In genomic region chr4:6622744-6623143, GRCh38 we compare ENCODE assay signal across 16 cellular contexts. TPM values are rescaled to one million over a fixed set of nuclear protein-coding genes. Genes with fewer than 3 reads are reported as not detected.
A peak's percentile ranks its signal among the peaks of the same experiment; 100 is the strongest.
DNase-seq lines count a peak whose midpoint lies in the region; ATAC-seq and TF ChIP-seq lines count a peak whose summit lies in the region.
"Had no signal": no experiment of that assay in that cellular context is flagged by ENCODE, and none has a peak within 500 bp of the region (broad histone marks: within the 10 kb centered on the region; RNA-seq: fewer than 3 reads in every experiment).

No MANE protein-coding gene starts in this region.

- H3K4ac ChIP-seq in mesenchymal stem cell (ENCODE audit: low read depth in 1 of 2, low read length in 2 of 2) = no peak overlapping the region

- H3K79me1 ChIP-seq in mesenchymal stem cell (replicated peaks; ENCODE audit: low read length, poor library complexity, severe bottlenecking) = no peaks in the 10 kb centered on the region

- H3K4me1 ChIP-seq in mesenchymal stem cell (ENCODE audit: control insufficient read depth, insufficient read depth, low read depth, low read length) = no peaks in the 10 kb centered on the region
- H3K4me1 ChIP-seq: A549, HAP-1 had no signal

- no peak overlapping the region for H2BK5ac ChIP-seq in mesenchymal stem cell (ENCODE audit: low read depth, low read length, poor library complexity, severe bottlenecking)

- no peak overlapping the region for H3K23ac ChIP-seq in mesenchymal stem cell (ENCODE audit: low read length in 2 of 2)

- no peak overlapping the region for H2BK12ac ChIP-seq in mesenchymal stem cell (ENCODE audit: low read length in 2 of 2)

- H3K9me3 Mint-ChIP-seq in CD14-positive monocyte = peaks cover 0 to 4% (median 0%) of the 10 kb centered on the region in 7 donors
- no peaks in the 10 kb centered on the region for H3K9me3 Mint-ChIP-seq in chondrocyte (ENCODE audit: low read depth)
- H3K9me3 Mint-ChIP-seq in stimulated activated naive B cell treated with anti-CD40 and anti-IgM and Interleukin-4, amounts not matched to agents 10 μg/mL and 1 μg/mL and 100 μg/mL, for 72 hours = peaks cover 0 to 3% of the 10 kb centered on the region in 2 donors
- peaks cover 4% of the 10 kb centered on the region for H3K9me3 Mint-ChIP-seq in mesothelial cell of epicardium

- ATAC-seq in stimulated activated naive B cell treated with anti-CD40 and anti-IgM and Interleukin-4, amounts not matched to agents 10 μg/mL and 1 μg/mL and 100 μg/mL, for 72 hours (replicated peaks) = no peak
- ATAC-seq in GM21526 (IDR thresholded peaks at IDR 0.05; ENCODE audit: low FRiP score, unreplicated experiment) = no peak
- ATAC-seq: A549, GM12878 had no signal

- no peak overlapping the region for H4K8ac ChIP-seq in mesenchymal stem cell (ENCODE audit: low read length)

- H3K27me3 ChIP-seq in mesenchymal stem cell (ENCODE audit: control insufficient read depth in 1 of 2, insufficient read depth in 1 of 2, low read length in 2 of 2) = no peaks in the 10 kb centered on the region

- H3K4me3 Mint-ChIP-seq in CD14-positive monocyte (no peak overlapping the region), chondrocyte (ENCODE audit: unreplicated experiment) (no peak overlapping the region), mesothelial cell of epicardium (no peak overlapping the region)
- H3K4me3 Mint-ChIP-seq in stimulated activated naive B cell treated with anti-CD40 and anti-IgM and Interleukin-4, amounts not matched to agents 10 μg/mL and 1 μg/mL and 100 μg/mL, for 72 hours = no peak overlapping the region
- H3K4me3 Mint-ChIP-seq: CD4-positive, alpha-beta memory T cell had no signal

- intact Hi-C loops in CD14-positive monocyte (cut with micrococcal nuclease) = no loop called here
- intact Hi-C loops in posterior vena cava (cut with DNase I) = no loop called here

- no peak overlapping the region for H3K4me3 ChIP-seq in mesenchymal stem cell (ENCODE audit: insufficient read depth in 1 of 2, low read depth in 1 of 2, low read length in 2 of 2)
- H3K4me3 ChIP-seq: A549, GM12878, HAP-1 had no signal

- no peak overlapping the region for H3K18ac ChIP-seq in mesenchymal stem cell (ENCODE audit: low read depth in 1 of 2, low read length in 2 of 2)

- no peak for TF ChIP-seq CTCF in CD14-positive monocyte (IDR thresholded peaks at IDR 0.05)
- TF ChIP-seq CTCF in chondrocyte (IDR thresholded peaks at IDR 0.05) = no peak
- no peak for TF ChIP-seq CTCF in mesothelial cell of epicardium (IDR thresholded peaks at IDR 0.05; ENCODE audit: unreplicated experiment)

- H4K91ac ChIP-seq in mesenchymal stem cell (ENCODE audit: low read length) = no peak overlapping the region

- H3K27ac ChIP-seq in mesenchymal stem cell (ENCODE audit: low read length, poor library complexity, severe bottlenecking) = no peak overlapping the region
- H3K27ac ChIP-seq: 22Rv1, A549, C4-2B had no signal

- no peak overlapping the region for H2AFZ ChIP-seq in mesenchymal stem cell (ENCODE audit: low read depth, low read length)

- no peaks in the 10 kb centered on the region for H3K9me3 ChIP-seq in mesenchymal stem cell (ENCODE audit: control insufficient read depth, low read length)
- H3K9me3 ChIP-seq: A549, HAP-1 had no signal

- H3K36me3 ChIP-seq in mesenchymal stem cell (ENCODE audit: control insufficient read depth in 1 of 2, insufficient read depth in 2 of 2, low read depth in 1 of 2, low read length in 2 of 2) = peaks cover 23 to 28% of the 10 kb centered on the region in 2 experiments
- H3K36me3 ChIP-seq: HAP-1 had no signal

- H2BK120ac ChIP-seq in mesenchymal stem cell (ENCODE audit: low read depth, low read length) = no peak overlapping the region

- DNase-seq in CD14-positive monocyte (ENCODE audit: low spot score) (peak; percentile 25), chondrocyte (ENCODE audit: low spot score) (peak; percentile 40), posterior vena cava (ENCODE audit: low spot score) (peak; percentile 32), mesenchymal stem cell (no peak), mesothelial cell of epicardium (ENCODE audit: low spot score in 2 of 2, unreplicated experiment in 2 of 2) (no peak)
- no peak for DNase-seq in stimulated activated naive B cell treated with anti-CD40 and anti-IgM and Interleukin-4, amounts not matched to agents 10 μg/mL and 1 μg/mL and 100 μg/mL, for 72 hours
- DNase-seq in stimulated activated naive CD4-positive, alpha-beta T cell treated with Interleukin-2 at 50 U/mL for 16 hours (lab: John Stamatoyannopoulos, UW) = no peak
- DNase-seq: AML-193; CD4-positive, alpha-beta memory T cell; DMS79 treated with DMSO at 0.1 percent for 48 hours had no signal

- H2AK5ac ChIP-seq in mesenchymal stem cell (ENCODE audit: low read length, severe bottlenecking) = no peak overlapping the region

- no peak overlapping the region for H3K9ac ChIP-seq in mesenchymal stem cell (ENCODE audit: low read length)

- H3K14ac ChIP-seq in mesenchymal stem cell (ENCODE audit: low read length in 2 of 2) = no peak overlapping the region

- 95% methylated on average over 2 of the region's 2 CpGs for WGBS in mesenchymal stem cell

- H3K27me3 Mint-ChIP-seq in CD14-positive monocyte (ENCODE audit: low read depth in 3 of 3) (peaks cover 0 to 4% (median 3%) of the 10 kb centered on the region in 3 donors), chondrocyte (ENCODE audit: low read depth) (no peaks in the 10 kb centered on the region), mesothelial cell of epicardium (ENCODE audit: low read depth) (no peaks in the 10 kb centered on the region)
- no peaks in the 10 kb centered on the region for H3K27me3 Mint-ChIP-seq in stimulated activated naive B cell treated with anti-CD40 and anti-IgM and Interleukin-4, amounts not matched to agents 10 μg/mL and 1 μg/mL and 100 μg/mL, for 72 hours
- H3K27me3 Mint-ChIP-seq: CD4-positive, alpha-beta memory T cell had no signal

- no peak overlapping the region for H2BK15ac ChIP-seq in mesenchymal stem cell (ENCODE audit: low read depth, poor library complexity, severe bottlenecking)

- H3K27ac Mint-ChIP-seq in CD14-positive monocyte (peak overlapping the region in 1 of 7 donors; percentile 50), chondrocyte (ENCODE audit: unreplicated experiment) (no peak overlapping the region), mesothelial cell of epicardium (no peak overlapping the region)
- H3K27ac Mint-ChIP-seq in stimulated activated naive B cell treated with anti-CD40 and anti-IgM and Interleukin-4, amounts not matched to agents 10 μg/mL and 1 μg/mL and 100 μg/mL, for 72 hours = peak overlapping the region; percentile 51

- peaks cover 38 to 41% of the 10 kb centered on the region in 2 donors for H3K36me3 Mint-ChIP-seq in CD14-positive monocyte
- H3K36me3 Mint-ChIP-seq in chondrocyte (ENCODE audit: low read depth) = peaks cover 4% of the 10 kb centered on the region
- peaks cover 20 to 34% of the 10 kb centered on the region in 2 donors for H3K36me3 Mint-ChIP-seq in stimulated activated naive B cell treated with anti-CD40 and anti-IgM and Interleukin-4, amounts not matched to agents 10 μg/mL and 1 μg/mL and 100 μg/mL, for 72 hours
- H3K36me3 Mint-ChIP-seq in mesothelial cell of epicardium = peaks cover 11% of the 10 kb centered on the region

- no peak overlapping the region for H3K4me2 ChIP-seq in mesenchymal stem cell (ENCODE audit: low read length, poor library complexity, severe bottlenecking)
- H3K4me2 ChIP-seq: A549 had no signal

- no peaks in the 10 kb centered on the region for H3K4me1 Mint-ChIP-seq in CD14-positive monocyte
- H3K4me1 Mint-ChIP-seq in chondrocyte (ENCODE audit: low read depth) = no peaks in the 10 kb centered on the region
- peaks cover 0 to 2% of the 10 kb centered on the region in 2 donors for H3K4me1 Mint-ChIP-seq in stimulated activated naive B cell treated with anti-CD40 and anti-IgM and Interleukin-4, amounts not matched to agents 10 μg/mL and 1 μg/mL and 100 μg/mL, for 72 hours
- H3K4me1 Mint-ChIP-seq in mesothelial cell of epicardium = peaks cover 3% of the 10 kb centered on the region

RNA-seq across cellular contexts. Expression of gene MRFAP1, which starts 17.7 kb away (rescaled TPM):
- 100 to 1,000 TPM; 171 to 180 TPM for polyA plus RNA-seq in CD14-positive monocyte
- 247 to 293 TPM (median 250 TPM) in 3 replicates for total RNA-seq in chondrocyte
- 100 to 1,000 TPM; 223 to 237 TPM for total RNA-seq in posterior vena cava
- 265 TPM for polyA plus RNA-seq in mesenchymal stem cell (2013, experiment 1 of 2)
- polyA plus RNA-seq in mesenchymal stem cell (2013, experiment 2 of 2) = 268 TPM
- 242 to 249 TPM (median 246 TPM) in 3 replicates for total RNA-seq in mesothelial cell of epicardium

RNA-seq across cellular contexts. Expression of gene MAN2B2, which starts 47.8 kb away (rescaled TPM):
- 10 to 100 TPM in 1 of 2 donors, 1 to 10 TPM in 1; 9.6 to 10.6 TPM for polyA plus RNA-seq in CD14-positive monocyte
- total RNA-seq in chondrocyte (36.7 to 46.4 TPM (median 44.1 TPM) in 3 replicates), posterior vena cava (10 to 100 TPM; 23.7 to 36.3 TPM), mesothelial cell of epicardium (23.2 to 24.6 TPM (median 24.0 TPM) in 3 replicates)
- polyA plus RNA-seq in mesenchymal stem cell (2013, experiment 1 of 2) = 43.3 TPM
- polyA plus RNA-seq in mesenchymal stem cell (2013, experiment 2 of 2) = 44.0 TPM

Comparison
In these comparisons a context has a peak if more than half of its experiments do, and no peak if none do; other contexts are left out.
1. DNase-seq: peak in CD14-positive monocyte (single experiment), chondrocyte (single experiment) and posterior vena cava (single experiment); none in stimulated activated naive B cell treated with anti-CD40 and anti-IgM and Interleukin-4, amounts not matched to agents 10 μg/mL and 1 μg/mL and 100 μg/mL, for 72 hours (single experiment), mesenchymal stem cell (single experiment), stimulated activated naive CD4-positive, alpha-beta T cell treated with Interleukin-2 at 50 U/mL for 16 hours (single experiment) and mesothelial cell of epicardium (0 of 2).